18 cellular contexts compared by ENCODE assay signal in the genomic region with DNA sequence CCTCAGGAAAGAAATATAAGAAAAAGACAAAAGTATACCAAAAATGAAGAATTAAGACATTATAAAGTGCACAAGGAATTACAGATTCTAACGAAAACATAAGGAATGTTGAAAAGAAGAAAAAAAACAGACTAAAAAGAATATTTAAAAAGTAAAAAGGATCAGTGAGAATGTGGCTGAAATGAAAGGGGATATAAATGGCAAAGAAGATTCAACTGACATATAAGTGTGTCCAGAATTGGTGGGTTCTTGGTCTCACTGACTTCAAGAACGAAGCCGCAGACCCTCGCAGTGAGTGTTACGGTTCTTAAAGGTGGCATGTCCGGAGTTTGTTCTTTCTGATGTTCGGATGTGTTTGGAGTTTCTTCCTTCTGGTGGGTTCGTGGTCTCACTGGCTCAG.
"Had no signal": no experiment of that assay in that cellular context is flagged by ENCODE, and none has a peak within 500 bp of the region (broad histone marks: within the 10 kb centered on the region; RNA-seq: fewer than 3 reads in every experiment).

No MANE protein-coding gene starts in this region.

- ATAC-seq: esophagus mucosa, heart right ventricle, left lobe of liver, natural killer cell, sciatic nerve had no signal

- H3K36me3 ChIP-seq: neural progenitor cell had no signal

- H3K4me3 Mint-ChIP-seq: endodermal cell, mesothelial cell of epicardium, natural killer cell, neural progenitor cell had no signal

- H3K4me2 ChIP-seq: neural progenitor cell had no signal

- H3K79me2 ChIP-seq: parathyroid adenoma had no signal

- H3K27ac ChIP-seq: coronary artery, neural progenitor cell, parathyroid adenoma had no signal

- H3K4me3 ChIP-seq: coronary artery, heart right ventricle, neural progenitor cell had no signal

- H3K27me3 ChIP-seq: heart right ventricle, neural progenitor cell had no signal

- H2AFZ ChIP-seq: neural progenitor cell, parathyroid adenoma had no signal

- DNase-seq: effector CD4-positive, alpha-beta T cell; endodermal cell; heart right ventricle; hypothalamus; islet precursor cell; natural killer cell; nucleus accumbens; small intestine; stimulated activated CD4-positive, alpha-beta T cell treated with anti-CD3 and anti-CD28 coated beads, Interleukin-12 subunit alpha, Interleukin-12 subunit beta, amount 100 ng/mL, for 4 hours; stimulated activated naive CD4-positive, alpha-beta T cell treated with Interleukin-2 at 50 U/mL for 16 hours; trophoblast cell had no signal

- H3K27ac Mint-ChIP-seq: endodermal cell, mesothelial cell of epicardium, natural killer cell, neural progenitor cell had no signal

- H3K4me1 Mint-ChIP-seq: endodermal cell, mesothelial cell of epicardium, natural killer cell, neural progenitor cell had no signal

- H3K4me1 ChIP-seq: neural progenitor cell, parathyroid adenoma had no signal

- H3K9ac ChIP-seq: neural progenitor cell, parathyroid adenoma had no signal
